ENCODE assay signal across 3 cellular contexts in the genomic region with DNA sequence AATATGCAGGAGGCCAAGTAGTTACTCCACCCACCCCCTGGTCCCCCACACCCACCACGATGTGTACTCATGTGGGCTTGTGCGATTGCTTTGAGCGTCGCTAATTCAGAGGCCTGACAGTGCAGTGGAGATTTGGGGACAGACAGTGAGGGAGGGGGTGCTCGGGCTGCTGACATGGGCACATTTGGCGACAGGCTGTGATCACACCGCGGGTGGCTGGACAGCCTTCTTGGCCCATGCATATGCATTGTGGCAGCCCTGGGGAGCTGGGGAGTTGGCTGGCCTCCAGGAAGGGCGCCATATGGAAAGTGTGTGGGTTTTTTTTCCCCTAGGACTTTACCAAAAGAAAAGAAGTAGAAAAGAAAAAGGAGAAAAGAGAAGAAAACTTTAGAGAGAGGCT.
TF ChIP-seq lines count a peak whose summit lies in the region.

No MANE protein-coding gene starts in this region.

TF ChIP-seq in SK-N-SH, 30 proteins besides CTCF, POLR2A, EP300 and RAD21 (continued from another document):
- TF ChIP-seq, protein P1, sequence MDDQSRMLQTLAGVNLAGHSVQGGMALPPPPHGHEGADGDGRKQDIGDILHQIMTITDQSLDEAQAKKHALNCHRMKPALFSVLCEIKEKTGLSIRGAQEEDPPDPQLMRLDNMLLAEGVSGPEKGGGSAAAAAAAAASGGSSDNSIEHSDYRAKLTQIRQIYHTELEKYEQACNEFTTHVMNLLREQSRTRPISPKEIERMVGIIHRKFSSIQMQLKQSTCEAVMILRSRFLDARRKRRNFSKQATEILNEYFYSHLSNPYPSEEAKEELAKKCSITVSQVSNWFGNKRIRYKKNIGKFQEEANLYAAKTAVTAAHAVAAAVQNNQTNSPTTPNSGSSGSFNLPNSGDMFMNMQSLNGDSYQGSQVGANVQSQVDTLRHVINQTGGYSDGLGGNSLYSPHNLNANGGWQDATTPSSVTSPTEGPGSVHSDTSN (IDR thresholded peaks at IDR 0.05): no peak
- no peak for TF ChIP-seq GATA2 (CRISPR knock-in tag; IDR thresholded peaks at IDR 0.05)
- TF ChIP-seq RFX5 (IDR thresholded peaks at IDR 0.05; ENCODE audit: low read length): no peak
- TF ChIP-seq CHD2 (IDR thresholded peaks at IDR 0.05; ENCODE audit: low read length, partially characterized antibody): no peak
- TF ChIP-seq, protein P2, sequence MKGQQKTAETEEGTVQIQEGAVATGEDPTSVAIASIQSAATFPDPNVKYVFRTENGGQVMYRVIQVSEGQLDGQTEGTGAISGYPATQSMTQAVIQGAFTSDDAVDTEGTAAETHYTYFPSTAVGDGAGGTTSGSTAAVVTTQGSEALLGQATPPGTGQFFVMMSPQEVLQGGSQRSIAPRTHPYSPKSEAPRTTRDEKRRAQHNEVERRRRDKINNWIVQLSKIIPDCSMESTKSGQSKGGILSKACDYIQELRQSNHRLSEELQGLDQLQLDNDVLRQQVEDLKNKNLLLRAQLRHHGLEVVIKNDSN (IDR thresholded peaks at IDR 0.05; ENCODE audit: borderline replicate concordance, low read depth): no peak
- TF ChIP-seq YY1 (IDR thresholded peaks at IDR 0.05; ENCODE audit: low read depth): no peak
- no peak for TF ChIP-seq EZH2phosphoT487 (IDR thresholded peaks at IDR 0.05; ENCODE audit: borderline replicate concordance, low read depth)
- no peak for TF ChIP-seq GABPA (IDR thresholded peaks at IDR 0.05; ENCODE audit: low read depth)
- TF ChIP-seq POLR2AphosphoS5 (IDR thresholded peaks at IDR 0.05; ENCODE audit: low read depth, low read length): no peak
- no peak for TF ChIP-seq MEF2A (IDR thresholded peaks at IDR 0.05; ENCODE audit: borderline replicate concordance, low read depth)
- no peak for TF ChIP-seq MXI1 (IDR thresholded peaks at IDR 0.05; ENCODE audit: low read depth, low read length)
- no peak for TF ChIP-seq NFIC (IDR thresholded peaks at IDR 0.05; ENCODE audit: borderline replicate concordance)
- TF ChIP-seq NRF1 (IDR thresholded peaks at IDR 0.05; ENCODE audit: low read depth, low read length): no peak

TF ChIP-seq in SK-N-SH treated with all-trans-retinoic acid at 6 μM for 48 hours, 23 proteins besides CTCF, POLR2A, EP300 and RAD21 (continued from another document):
- TF ChIP-seq, protein P3, sequence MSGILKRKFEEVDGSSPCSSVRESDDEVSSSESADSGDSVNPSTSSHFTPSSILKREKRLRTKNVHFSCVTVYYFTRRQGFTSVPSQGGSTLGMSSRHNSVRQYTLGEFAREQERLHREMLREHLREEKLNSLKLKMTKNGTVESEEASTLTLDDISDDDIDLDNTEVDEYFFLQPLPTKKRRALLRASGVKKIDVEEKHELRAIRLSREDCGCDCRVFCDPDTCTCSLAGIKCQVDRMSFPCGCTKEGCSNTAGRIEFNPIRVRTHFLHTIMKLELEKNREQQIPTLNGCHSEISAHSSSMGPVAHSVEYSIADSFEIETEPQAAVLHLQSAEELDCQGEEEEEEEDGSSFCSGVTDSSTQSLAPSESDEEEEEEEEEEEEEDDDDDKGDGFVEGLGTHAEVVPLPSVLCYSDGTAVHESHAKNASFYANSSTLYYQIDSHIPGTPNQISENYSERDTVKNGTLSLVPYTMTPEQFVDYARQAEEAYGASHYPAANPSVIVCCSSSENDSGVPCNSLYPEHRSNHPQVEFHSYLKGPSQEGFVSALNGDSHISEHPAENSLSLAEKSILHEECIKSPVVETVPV (CRISPR knock-in tag; IDR thresholded peaks at IDR 0.05): no peak
- TF ChIP-seq PPARA (CRISPR knock-in tag; IDR thresholded peaks at IDR 0.05; ENCODE audit: borderline replicate concordance): no peak
- TF ChIP-seq, protein P4, sequence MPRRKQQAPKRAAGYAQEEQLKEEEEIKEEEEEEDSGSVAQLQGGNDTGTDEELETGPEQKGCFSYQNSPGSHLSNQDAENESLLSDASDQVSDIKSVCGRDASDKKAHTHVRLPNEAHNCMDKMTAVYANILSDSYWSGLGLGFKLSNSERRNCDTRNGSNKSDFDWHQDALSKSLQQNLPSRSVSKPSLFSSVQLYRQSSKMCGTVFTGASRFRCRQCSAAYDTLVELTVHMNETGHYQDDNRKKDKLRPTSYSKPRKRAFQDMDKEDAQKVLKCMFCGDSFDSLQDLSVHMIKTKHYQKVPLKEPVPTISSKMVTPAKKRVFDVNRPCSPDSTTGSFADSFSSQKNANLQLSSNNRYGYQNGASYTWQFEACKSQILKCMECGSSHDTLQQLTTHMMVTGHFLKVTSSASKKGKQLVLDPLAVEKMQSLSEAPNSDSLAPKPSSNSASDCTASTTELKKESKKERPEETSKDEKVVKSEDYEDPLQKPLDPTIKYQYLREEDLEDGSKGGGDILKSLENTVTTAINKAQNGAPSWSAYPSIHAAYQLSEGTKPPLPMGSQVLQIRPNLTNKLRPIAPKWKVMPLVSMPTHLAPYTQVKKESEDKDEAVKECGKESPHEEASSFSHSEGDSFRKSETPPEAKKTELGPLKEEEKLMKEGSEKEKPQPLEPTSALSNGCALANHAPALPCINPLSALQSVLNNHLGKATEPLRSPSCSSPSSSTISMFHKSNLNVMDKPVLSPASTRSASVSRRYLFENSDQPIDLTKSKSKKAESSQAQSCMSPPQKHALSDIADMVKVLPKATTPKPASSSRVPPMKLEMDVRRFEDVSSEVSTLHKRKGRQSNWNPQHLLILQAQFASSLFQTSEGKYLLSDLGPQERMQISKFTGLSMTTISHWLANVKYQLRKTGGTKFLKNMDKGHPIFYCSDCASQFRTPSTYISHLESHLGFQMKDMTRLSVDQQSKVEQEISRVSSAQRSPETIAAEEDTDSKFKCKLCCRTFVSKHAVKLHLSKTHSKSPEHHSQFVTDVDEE (CRISPR knock-in tag; IDR thresholded peaks at IDR 0.05): no peak
- TF ChIP-seq BACH2 (CRISPR knock-in tag; IDR thresholded peaks at IDR 0.05; ENCODE audit: borderline replicate concordance): no peak
- TF ChIP-seq TCF4 (CRISPR knock-in tag; IDR thresholded peaks at IDR 0.05; ENCODE audit: borderline replicate concordance): no peak
- no peak for TF ChIP-seq RARB (CRISPR knock-in tag; IDR thresholded peaks at IDR 0.05)

TF ChIP-seq in GM23338, 12 proteins besides CTCF, POLR2A, EP300 and RAD21 (continued from another document):
- TF ChIP-seq, protein P5, sequence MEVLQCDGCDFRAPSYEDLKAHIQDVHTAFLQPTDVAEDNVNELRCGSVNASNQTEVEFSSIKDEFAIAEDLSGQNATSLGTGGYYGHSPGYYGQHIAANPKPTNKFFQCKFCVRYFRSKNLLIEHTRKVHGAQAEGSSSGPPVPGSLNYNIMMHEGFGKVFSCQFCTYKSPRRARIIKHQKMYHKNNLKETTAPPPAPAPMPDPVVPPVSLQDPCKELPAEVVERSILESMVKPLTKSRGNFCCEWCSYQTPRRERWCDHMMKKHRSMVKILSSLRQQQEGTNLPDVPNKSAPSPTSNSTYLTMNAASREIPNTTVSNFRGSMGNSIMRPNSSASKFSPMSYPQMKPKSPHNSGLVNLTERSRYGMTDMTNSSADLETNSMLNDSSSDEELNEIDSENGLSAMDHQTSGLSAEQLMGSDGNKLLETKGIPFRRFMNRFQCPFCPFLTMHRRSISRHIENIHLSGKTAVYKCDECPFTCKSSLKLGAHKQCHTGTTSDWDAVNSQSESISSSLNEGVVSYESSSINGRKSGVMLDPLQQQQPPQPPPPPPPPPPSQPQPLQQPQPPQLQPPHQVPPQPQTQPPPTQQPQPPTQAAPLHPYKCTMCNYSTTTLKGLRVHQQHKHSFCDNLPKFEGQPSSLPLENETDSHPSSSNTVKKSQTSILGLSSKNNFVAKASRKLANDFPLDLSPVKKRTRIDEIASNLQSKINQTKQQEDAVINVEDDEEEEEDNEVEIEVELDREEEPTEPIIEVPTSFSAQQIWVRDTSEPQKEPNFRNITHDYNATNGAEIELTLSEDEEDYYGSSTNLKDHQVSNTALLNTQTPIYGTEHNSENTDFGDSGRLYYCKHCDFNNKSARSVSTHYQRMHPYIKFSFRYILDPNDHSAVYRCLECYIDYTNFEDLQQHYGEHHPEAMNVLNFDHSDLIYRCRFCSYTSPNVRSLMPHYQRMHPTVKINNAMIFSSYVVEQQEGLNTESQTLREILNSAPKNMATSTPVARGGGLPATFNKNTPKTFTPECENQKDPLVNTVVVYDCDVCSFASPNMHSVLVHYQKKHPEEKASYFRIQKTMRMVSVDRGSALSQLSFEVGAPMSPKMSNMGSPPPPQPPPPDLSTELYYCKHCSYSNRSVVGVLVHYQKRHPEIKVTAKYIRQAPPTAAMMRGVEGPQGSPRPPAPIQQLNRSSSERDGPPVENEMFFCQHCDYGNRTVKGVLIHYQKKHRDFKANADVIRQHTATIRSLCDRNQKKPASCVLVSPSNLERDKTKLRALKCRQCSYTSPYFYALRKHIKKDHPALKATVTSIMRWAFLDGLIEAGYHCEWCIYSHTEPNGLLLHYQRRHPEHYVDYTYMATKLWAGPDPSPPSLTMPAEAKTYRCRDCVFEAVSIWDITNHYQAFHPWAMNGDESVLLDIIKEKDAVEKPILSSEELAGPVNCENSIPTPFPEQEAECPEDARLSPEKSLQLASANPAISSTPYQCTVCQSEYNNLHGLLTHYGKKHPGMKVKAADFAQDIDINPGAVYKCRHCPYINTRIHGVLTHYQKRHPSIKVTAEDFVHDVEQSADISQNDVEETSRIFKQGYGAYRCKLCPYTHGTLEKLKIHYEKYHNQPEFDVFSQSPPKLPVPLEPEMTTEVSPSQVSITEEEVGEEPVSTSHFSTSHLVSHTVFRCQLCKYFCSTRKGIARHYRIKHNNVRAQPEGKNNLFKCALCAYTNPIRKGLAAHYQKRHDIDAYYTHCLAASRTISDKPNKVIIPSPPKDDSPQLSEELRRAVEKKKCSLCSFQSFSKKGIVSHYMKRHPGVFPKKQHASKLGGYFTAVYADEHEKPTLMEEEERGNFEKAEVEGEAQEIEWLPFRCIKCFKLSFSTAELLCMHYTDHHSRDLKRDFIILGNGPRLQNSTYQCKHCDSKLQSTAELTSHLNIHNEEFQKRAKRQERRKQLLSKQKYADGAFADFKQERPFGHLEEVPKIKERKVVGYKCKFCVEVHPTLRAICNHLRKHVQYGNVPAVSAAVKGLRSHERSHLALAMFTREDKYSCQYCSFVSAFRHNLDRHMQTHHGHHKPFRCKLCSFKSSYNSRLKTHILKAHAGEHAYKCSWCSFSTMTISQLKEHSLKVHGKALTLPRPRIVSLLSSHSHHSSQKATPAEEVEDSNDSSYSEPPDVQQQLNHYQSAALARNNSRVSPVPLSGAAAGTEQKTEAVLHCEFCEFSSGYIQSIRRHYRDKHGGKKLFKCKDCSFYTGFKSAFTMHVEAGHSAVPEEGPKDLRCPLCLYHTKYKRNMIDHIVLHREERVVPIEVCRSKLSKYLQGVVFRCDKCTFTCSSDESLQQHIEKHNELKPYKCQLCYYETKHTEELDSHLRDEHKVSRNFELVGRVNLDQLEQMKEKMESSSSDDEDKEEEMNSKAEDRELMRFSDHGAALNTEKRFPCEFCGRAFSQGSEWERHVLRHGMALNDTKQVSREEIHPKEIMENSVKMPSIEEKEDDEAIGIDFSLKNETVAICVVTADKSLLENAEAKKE (CRISPR knock-in tag; IDR thresholded peaks at IDR 0.05): no peak
- no peak for TF ChIP-seq ZNF114 (CRISPR knock-in tag; IDR thresholded peaks at IDR 0.05)
- TF ChIP-seq CREB1 (CRISPR knock-in tag; IDR thresholded peaks at IDR 0.05; ENCODE audit: low read depth): no peak
- TF ChIP-seq, protein P6, sequence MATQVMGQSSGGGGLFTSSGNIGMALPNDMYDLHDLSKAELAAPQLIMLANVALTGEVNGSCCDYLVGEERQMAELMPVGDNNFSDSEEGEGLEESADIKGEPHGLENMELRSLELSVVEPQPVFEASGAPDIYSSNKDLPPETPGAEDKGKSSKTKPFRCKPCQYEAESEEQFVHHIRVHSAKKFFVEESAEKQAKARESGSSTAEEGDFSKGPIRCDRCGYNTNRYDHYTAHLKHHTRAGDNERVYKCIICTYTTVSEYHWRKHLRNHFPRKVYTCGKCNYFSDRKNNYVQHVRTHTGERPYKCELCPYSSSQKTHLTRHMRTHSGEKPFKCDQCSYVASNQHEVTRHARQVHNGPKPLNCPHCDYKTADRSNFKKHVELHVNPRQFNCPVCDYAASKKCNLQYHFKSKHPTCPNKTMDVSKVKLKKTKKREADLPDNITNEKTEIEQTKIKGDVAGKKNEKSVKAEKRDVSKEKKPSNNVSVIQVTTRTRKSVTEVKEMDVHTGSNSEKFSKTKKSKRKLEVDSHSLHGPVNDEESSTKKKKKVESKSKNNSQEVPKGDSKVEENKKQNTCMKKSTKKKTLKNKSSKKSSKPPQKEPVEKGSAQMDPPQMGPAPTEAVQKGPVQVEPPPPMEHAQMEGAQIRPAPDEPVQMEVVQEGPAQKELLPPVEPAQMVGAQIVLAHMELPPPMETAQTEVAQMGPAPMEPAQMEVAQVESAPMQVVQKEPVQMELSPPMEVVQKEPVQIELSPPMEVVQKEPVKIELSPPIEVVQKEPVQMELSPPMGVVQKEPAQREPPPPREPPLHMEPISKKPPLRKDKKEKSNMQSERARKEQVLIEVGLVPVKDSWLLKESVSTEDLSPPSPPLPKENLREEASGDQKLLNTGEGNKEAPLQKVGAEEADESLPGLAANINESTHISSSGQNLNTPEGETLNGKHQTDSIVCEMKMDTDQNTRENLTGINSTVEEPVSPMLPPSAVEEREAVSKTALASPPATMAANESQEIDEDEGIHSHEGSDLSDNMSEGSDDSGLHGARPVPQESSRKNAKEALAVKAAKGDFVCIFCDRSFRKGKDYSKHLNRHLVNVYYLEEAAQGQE (IDR thresholded peaks at IDR 0.05; ENCODE audit: unreplicated experiment): no peak
- TF ChIP-seq POLR2AphosphoS5 (IDR thresholded peaks at IDR 0.05; ENCODE audit: low read depth): no peak
- no peak for TF ChIP-seq STAT1 (IDR thresholded peaks at IDR 0.05; ENCODE audit: unreplicated experiment)
- TF ChIP-seq EZH2phosphoT487 (IDR thresholded peaks at IDR 0.05; ENCODE audit: unreplicated experiment): no peak
- TF ChIP-seq, protein P7, sequence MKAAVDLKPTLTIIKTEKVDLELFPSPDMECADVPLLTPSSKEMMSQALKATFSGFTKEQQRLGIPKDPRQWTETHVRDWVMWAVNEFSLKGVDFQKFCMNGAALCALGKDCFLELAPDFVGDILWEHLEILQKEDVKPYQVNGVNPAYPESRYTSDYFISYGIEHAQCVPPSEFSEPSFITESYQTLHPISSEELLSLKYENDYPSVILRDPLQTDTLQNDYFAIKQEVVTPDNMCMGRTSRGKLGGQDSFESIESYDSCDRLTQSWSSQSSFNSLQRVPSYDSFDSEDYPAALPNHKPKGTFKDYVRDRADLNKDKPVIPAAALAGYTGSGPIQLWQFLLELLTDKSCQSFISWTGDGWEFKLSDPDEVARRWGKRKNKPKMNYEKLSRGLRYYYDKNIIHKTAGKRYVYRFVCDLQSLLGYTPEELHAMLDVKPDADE (IDR thresholded peaks at IDR 0.05): no peak
TF ChIP-seq in GM23338: peak in this region for 0.
